In genomic region chr11:93589347-93589746, GRCh38 we compare ENCODE assay signal across 31 cellular contexts.
"Had no signal": no experiment of that assay in that cellular context is flagged by ENCODE, and none has a peak within 500 bp of the region (broad histone marks: within the 10 kb centered on the region; RNA-seq: fewer than 3 reads in every experiment).

No MANE protein-coding gene starts in this region.

- ATAC-seq: activated naive CD4-positive, alpha-beta T cell treated with anti-CD3 and anti-CD28 coated beads, Interleukin-2, amount 50 U/mL, for 72 hours; activated naive CD8-positive, alpha-beta T cell treated with anti-CD3 and anti-CD28 coated beads, Interleukin-2, amount 50 U/mL, for 24 hours; activated T-cell treated with anti-CD3 and anti-CD28 coated beads, Interleukin-2, amount 50 U/mL, for 4 hours; body of pancreas; Panc1; Right ventricle myocardium inferior; T-cell had no signal

- H3K9me3 Mint-ChIP-seq: activated B cell treated with CpG ODN at 0.5 μM for 24 hours; activated CD4-positive, alpha-beta memory T cell treated with anti-CD3 and anti-CD28 coated beads for 36 hours; activated CD4-positive, alpha-beta T cell treated with anti-CD3 and anti-CD28 coated beads, Interleukin-2, amount 10 ng/mL, durations not matched to agents 7 days and 5 days; activated naive CD4-positive, alpha-beta T cell treated with anti-CD3 and anti-CD28 coated beads, Interleukin-2, amount 50 U/mL, for 72 hours; activated naive CD8-positive, alpha-beta T cell treated with anti-CD3 and anti-CD28 coated beads, Interleukin-2, amount 50 U/mL, for 24 hours; activated T-cell treated with anti-CD3 and anti-CD28 coated beads, Interleukin-2, amount 50 U/mL, for 4 hours; T-cell had no signal

- H3K4me3 ChIP-seq: ascending aorta, body of pancreas, MG63, SK-N-MC had no signal

- H3K27me3 ChIP-seq: ascending aorta, body of pancreas had no signal

- H3K4me3 Mint-ChIP-seq: activated B cell treated with CpG ODN at 0.5 μM for 24 hours; activated CD4-positive, alpha-beta memory T cell treated with anti-CD3 and anti-CD28 coated beads for 36 hours; activated CD4-positive, alpha-beta T cell treated with anti-CD3 and anti-CD28 coated beads, Interleukin-2, amount 10 ng/mL, durations not matched to agents 7 days and 5 days; activated naive CD8-positive, alpha-beta T cell treated with anti-CD3 and anti-CD28 coated beads, Interleukin-2, amount 50 U/mL, for 24 hours; activated T-cell treated with anti-CD3 and anti-CD28 coated beads, Interleukin-2, amount 50 U/mL, for 4 hours; T-cell had no signal

- H3K36me3 ChIP-seq: ascending aorta, MG63 had no signal

- FAIRE-seq: TTC549 had no signal

- DNase-seq: activated B cell treated with CpG ODN at 0.5 μM for 24 hours; activated CD4-positive, alpha-beta memory T cell treated with anti-CD3 and anti-CD28 coated beads for 36 hours; activated CD4-positive, alpha-beta T cell treated with anti-CD3 and anti-CD28 coated beads for 1 hour; activated CD4-positive, alpha-beta T cell treated with anti-CD3 and anti-CD28 coated beads, Interleukin-2, amount 10 ng/mL, durations not matched to agents 7 days and 5 days; activated CD8-positive, alpha-beta memory T cell treated with anti-CD3 and anti-CD28 coated beads for 24 hours; activated effector memory CD4-positive, alpha-beta T cell treated with anti-CD3 and anti-CD28 coated beads, Interleukin-2, amount 50 U/mL, for 16 hours; activated naive CD4-positive, alpha-beta T cell treated with Interleukin-2 at 50 U/mL for 16 hours; activated naive CD8-positive, alpha-beta T cell treated with anti-CD3 and anti-CD28 coated beads, Interleukin-2, amount 50 U/mL, for 24 hours; activated T-cell treated with anti-CD3 and anti-CD28 coated beads, Interleukin-2, amount 50 U/mL, for 4 hours; amniotic stem cell; body of pancreas; central memory CD4-positive, alpha-beta T cell; MG63; MV-4-11; NCI-H1105; NCI-H1436; NCI-H1694 treated with DMSO at 0.1 percent for 48 hours; NCI-H2029 treated with DMSO at 0.1 percent for 48 hours; NCI-H446; NCI-H524; NCI-H82; RPMI8226; T-cell; T-helper 2 cell; T1000 had no signal

- H3K36me3 Mint-ChIP-seq: activated CD4-positive, alpha-beta memory T cell treated with anti-CD3 and anti-CD28 coated beads for 36 hours; activated naive CD4-positive, alpha-beta T cell treated with anti-CD3 and anti-CD28 coated beads, Interleukin-2, amount 50 U/mL, for 72 hours; T-cell had no signal

- H3K4me1 ChIP-seq: ascending aorta had no signal

- H3K27ac ChIP-seq: ascending aorta, body of pancreas, SK-N-MC had no signal

- H3K27ac Mint-ChIP-seq: activated B cell treated with CpG ODN at 0.5 μM for 24 hours; activated CD4-positive, alpha-beta memory T cell treated with anti-CD3 and anti-CD28 coated beads for 36 hours; activated CD4-positive, alpha-beta T cell treated with anti-CD3 and anti-CD28 coated beads, Interleukin-2, amount 10 ng/mL, durations not matched to agents 7 days and 5 days; activated naive CD4-positive, alpha-beta T cell treated with anti-CD3 and anti-CD28 coated beads, Interleukin-2, amount 50 U/mL, for 72 hours; activated naive CD8-positive, alpha-beta T cell treated with anti-CD3 and anti-CD28 coated beads, Interleukin-2, amount 50 U/mL, for 24 hours; T-cell had no signal

- H3K9me3 ChIP-seq: ascending aorta, body of pancreas, MG63 had no signal

- H3K4me1 Mint-ChIP-seq: activated B cell treated with CpG ODN at 0.5 μM for 24 hours; activated naive CD8-positive, alpha-beta T cell treated with anti-CD3 and anti-CD28 coated beads, Interleukin-2, amount 50 U/mL, for 24 hours; T-cell had no signal
